8 cellular contexts compared by ENCODE assay signal in the genomic region with DNA sequence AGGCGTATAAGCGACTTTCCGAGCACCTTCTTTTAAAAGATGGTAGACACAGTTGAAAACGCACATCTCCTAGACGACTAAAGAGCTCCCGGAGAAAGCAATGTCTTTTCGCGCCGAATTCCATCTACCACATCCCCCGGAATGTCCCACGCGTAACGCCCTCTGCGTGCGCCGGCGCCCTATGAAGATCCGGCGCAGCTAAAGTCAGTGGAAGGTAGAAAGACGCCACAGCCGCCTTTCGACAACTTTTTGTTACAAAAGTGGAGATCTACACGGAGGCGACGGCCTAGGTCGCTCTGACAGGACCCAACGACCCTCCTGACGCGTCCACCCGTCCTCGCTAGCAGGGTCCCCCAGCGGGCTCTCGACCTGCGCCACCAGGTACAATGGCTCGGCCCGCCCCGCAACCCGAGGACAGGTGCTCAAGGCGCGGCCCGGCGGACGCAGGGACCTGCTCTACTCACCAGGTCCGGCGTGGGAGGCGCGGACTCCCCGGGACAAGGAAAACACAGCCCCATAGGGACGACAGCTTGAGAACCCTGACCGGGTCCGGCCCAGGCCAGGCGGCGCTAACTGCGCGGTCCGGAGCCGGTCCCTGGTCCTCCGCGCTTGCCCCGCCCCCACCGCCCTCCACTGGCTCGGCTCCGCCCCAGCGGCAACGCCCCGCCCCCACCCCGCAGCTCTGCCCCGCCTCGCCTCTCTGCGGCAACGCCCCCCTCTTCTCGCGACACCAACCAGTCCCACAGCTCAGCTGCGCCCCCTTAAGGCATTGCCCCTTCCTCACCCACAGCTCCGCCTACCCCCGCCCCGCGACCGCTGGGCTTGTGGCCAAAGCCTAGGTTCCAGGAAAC. TPM values are rescaled to one million over a fixed set of nuclear protein-coding genes. Genes with fewer than 3 reads are reported as not detected.
DNase-seq lines count a peak whose midpoint lies in the region; ATAC-seq, FAIRE-seq and TF ChIP-seq lines count a peak whose summit lies in the region.

A gene with protein sequence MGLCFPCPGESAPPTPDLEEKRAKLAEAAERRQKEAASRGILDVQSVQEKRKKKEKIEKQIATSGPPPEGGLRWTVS (minus strand): TSS at position 571 of the 851 bp plus-strand sequence. CDS start 53 bp downstream, at position 518.

- TF ChIP-seq CTCF in A673 (conservative IDR thresholded peaks at IDR 0.05; ENCODE audit: low read depth, low read length) = peak; percentile 81
- peak; percentile 67 for TF ChIP-seq CTCF in WI38 (IDR thresholded peaks at IDR 0.05; ENCODE audit: low read depth, low read length)
- peak; percentile 80 for TF ChIP-seq CTCF in bronchial epithelial cell (IDR thresholded peaks at IDR 0.05; ENCODE audit: insufficient read depth, low read length, severe bottlenecking)

- CTCF ChIA-PET in A673 (lab: Charles Lee) = interaction anchor here (0.6 kb wide), 2 partner anchors 37 to 255 kb away, joined by 3 read pairs; no protein-coding TSS in a partner anchor

- peaks cover 6% of the 10 kb centered on the region for H3K36me3 ChIP-seq in A673 (ENCODE audit: insufficient read depth, low read length, poor library complexity, severe bottlenecking)
- H3K36me3 ChIP-seq in bronchial epithelial cell (ENCODE audit: control insufficient read depth, insufficient read depth, low read length) = peaks cover 1% of the 10 kb centered on the region
- no peaks in the 10 kb centered on the region for H3K36me3 ChIP-seq in small intestine (ENCODE audit: control insufficient read depth in 2 of 2, insufficient read depth in 2 of 2, low read length in 2 of 2)

- H3K27me3 ChIP-seq in A673 (replicated peaks; ENCODE audit: insufficient read depth, low read depth, low read length, poor library complexity) = no peaks in the 10 kb centered on the region
- H3K27me3 ChIP-seq in bronchial epithelial cell (ENCODE audit: control insufficient read depth, insufficient read depth, low read length) = no peaks in the 10 kb centered on the region
- H3K27me3 ChIP-seq in small intestine (ENCODE audit: control insufficient read depth in 2 of 2, insufficient read depth in 2 of 2, low read length in 2 of 2) = no peaks in the 10 kb centered on the region

- intact Hi-C loops in A673 (cut with micrococcal nuclease; ENCODE audit: unreplicated experiment) = no loop called here

- WGBS in small intestine, 3 donors = 0% methylated on average over 65 to 79 of the region's 79 CpGs

- DNase-seq in A673 (ENCODE audit: low spot score) = peak; percentile 94
- DNase-seq in NCI-H2171 (lab: John Stamatoyannopoulos, UW) = peak; percentile 98
- peak; percentile 79 for DNase-seq in bronchial epithelial cell (ENCODE audit: low read depth)
- peak; percentile 90 for DNase-seq in iPS-NIHi11 (ENCODE audit: low spot score)
- peak; percentile 97 for DNase-seq in small intestine

- H3K4me1 ChIP-seq in A673 (ENCODE audit: insufficient read depth, low read length, poor library complexity, severe bottlenecking) = peaks cover 4% of the 10 kb centered on the region
- peaks cover 3 to 4% of the 10 kb centered on the region in 2 donors for H3K4me1 ChIP-seq in small intestine (ENCODE audit: control insufficient read depth in 2 of 2, insufficient read depth in 1 of 2, low read depth in 1 of 2, low read length in 1 of 2)

- no peaks in the 10 kb centered on the region for H3K9me3 ChIP-seq in A673 (ENCODE audit: low read depth, low read length, poor library complexity, severe bottlenecking)
- no peaks in the 10 kb centered on the region for H3K9me3 ChIP-seq in small intestine (ENCODE audit: control insufficient read depth, low read depth)

- peak within 1 kb of the TSS; percentile 93 for H3K4me3 ChIP-seq in A673 (ENCODE audit: low read depth, low read length, poor library complexity, severe bottlenecking)
- H3K4me3 ChIP-seq in WI38 (ENCODE audit: low read depth, low read length) = peak within 1 kb of the TSS; percentile 97
- H3K4me3 ChIP-seq in bronchial epithelial cell (ENCODE audit: low read depth, low read length) = peak within 1 kb of the TSS; percentile 93
- peak within 1 kb of the TSS; percentile 75 to 85 for H3K4me3 ChIP-seq in small intestine (ENCODE audit: low read depth in 1 of 2, low read length in 2 of 2)

- POLR2A ChIA-PET in A673 (lab: Charles Lee; ENCODE audit: low non-redundant PET) = no interaction called here

- ATAC-seq in GM18858 (IDR thresholded peaks at IDR 0.05; ENCODE audit: unreplicated experiment) (peak; percentile 89), HG03066 (IDR thresholded peaks at IDR 0.05; ENCODE audit: low read depth, unreplicated experiment) (peak; percentile 97)

- FAIRE-seq in bronchial epithelial cell (lab: Jason Lieb, UNC) (no peak), small intestine (lab: Jason Lieb, UNC) (no peak)

- peak within 1 kb of the TSS; percentile 21 for H3K27ac ChIP-seq in A673 (ENCODE audit: low read depth, low read length, poor library complexity, severe bottlenecking)
- H3K27ac ChIP-seq in small intestine (ENCODE audit: low read depth in 1 of 2, low read length in 1 of 2) = peak within 1 kb of the TSS; percentile 92 to 97

- no TSS peak for BruUV-seq in A673 (replicated peaks; lab: Mats Ljungman, UMichigan)

RNA-seq across cellular contexts. Expression of the gene that starts here (rescaled TPM):
- total RNA-seq in A673 (2021) = 39.2 and 46.2 TPM in 2 replicates
- 7.4 and 10.1 TPM in 2 replicates for total RNA-seq in bronchial epithelial cell
- 10 to 100 TPM; 10.6 to 14.9 (median 11.4) TPM for polyA plus RNA-seq in small intestine

Comparison
In these comparisons a context has a peak if more than half of its experiments do, and no peak if none do; other contexts are left out.
1. Peak in every context shown above with its lines: DNase-seq, ATAC-seq, H3K4me3 ChIP-seq and H3K27ac ChIP-seq.